16 cellular contexts compared by ENCODE assay signal in the genomic region with DNA sequence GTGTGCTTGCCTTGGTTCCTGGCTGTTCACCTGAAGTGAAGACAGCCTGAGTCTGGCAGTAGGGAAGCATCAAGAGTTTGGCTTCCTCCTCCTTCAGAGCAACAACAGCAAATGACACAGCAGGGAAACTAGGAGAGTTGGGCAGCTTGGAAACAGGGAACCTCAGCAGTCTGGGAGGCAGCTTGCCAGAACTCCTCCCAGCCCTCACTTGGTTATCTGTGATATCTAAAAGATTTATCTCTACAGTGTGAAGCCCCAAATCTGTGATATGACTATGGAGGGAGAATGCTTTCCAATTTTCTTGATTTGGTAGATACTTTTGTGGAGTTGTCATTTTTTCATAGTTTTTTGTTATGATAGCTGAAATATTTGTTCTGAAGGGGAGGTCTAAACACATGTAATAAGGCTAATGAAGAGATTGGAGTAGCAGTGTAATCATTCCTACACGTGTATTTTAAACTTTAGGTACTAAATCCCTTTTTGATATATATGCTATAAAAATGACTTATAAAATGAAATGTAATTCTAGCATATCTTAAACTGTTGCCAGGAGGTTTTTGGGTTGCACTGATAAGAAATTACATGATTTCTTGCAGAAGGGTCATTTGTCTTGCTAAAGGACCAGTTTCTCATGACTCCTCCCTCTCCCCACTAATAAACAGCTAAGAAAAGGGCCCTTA. TPM values are rescaled to one million over a fixed set of nuclear protein-coding genes. Genes with fewer than 3 reads are reported as not detected.
DNase-seq lines count a peak whose midpoint lies in the region; ATAC-seq and TF ChIP-seq lines count a peak whose summit lies in the region.
"Had no signal": no experiment of that assay in that cellular context is flagged by ENCODE, and none has a peak within 500 bp of the region (broad histone marks: within the 10 kb centered on the region; RNA-seq: fewer than 3 reads in every experiment).

No MANE protein-coding gene starts in this region.

- no peak overlapping the region for H3K4me3 Mint-ChIP-seq in T-helper 17 cell

- H3K36me3 ChIP-seq in left ventricle myocardium inferior (no peaks in the 10 kb centered on the region), trophoblast cell (ENCODE audit: control insufficient read depth in 1 of 2, insufficient read depth in 2 of 2, low read length in 2 of 2) (peaks cover 0 to 2% of the 10 kb centered on the region in 2 experiments)
- H3K36me3 ChIP-seq: tibial artery had no signal

- no peak overlapping the region for H3K23ac ChIP-seq in trophoblast cell (ENCODE audit: low read length)

- peak overlapping the region; percentile 21 for H3K27ac Mint-ChIP-seq in T-helper 17 cell

- no CpG with 5 or more reads among the region's 1 CpG for WGBS in trophoblast cell (ENCODE audit: extremely low coverage, insufficient coverage, insufficient read length)

- no peak for ATAC-seq in T-helper 17 cell
- no peak for ATAC-seq in HG02870 (IDR thresholded peaks at IDR 0.05; ENCODE audit: unreplicated experiment)
- ATAC-seq: Panc1 had no signal

- H3K18ac ChIP-seq in trophoblast cell (ENCODE audit: low read length), result no peak overlapping the region

- H3K27me3 ChIP-seq in left ventricle myocardium inferior (ENCODE audit: low read depth) (no peaks in the 10 kb centered on the region), trophoblast cell (ENCODE audit: insufficient read depth, low read length) (no peaks in the 10 kb centered on the region)
- H3K27me3 ChIP-seq: dorsolateral prefrontal cortex, tibial artery had no signal

- intact Hi-C loops in left ventricle myocardium inferior (cut with micrococcal nuclease), result no loop called here

- peaks cover 3% of the 10 kb centered on the region for H3K79me2 ChIP-seq in trophoblast cell (ENCODE audit: control insufficient read depth, insufficient read depth, low read length, poor library complexity)

- H2BK12ac ChIP-seq in trophoblast cell (ENCODE audit: low read length), result no peak overlapping the region

- H4K8ac ChIP-seq in trophoblast cell (ENCODE audit: low read depth, low read length), result no peak overlapping the region

- H3K14ac ChIP-seq in trophoblast cell (ENCODE audit: low read length), result no peak overlapping the region

- H2AK5ac ChIP-seq in trophoblast cell (ENCODE audit: low read length), result no peak overlapping the region

- H3K4me1 Mint-ChIP-seq in T-helper 17 cell, result peaks cover 48% of the 10 kb centered on the region

- H3K36me3 Mint-ChIP-seq in T-helper 17 cell (ENCODE audit: low read depth), result peaks cover 3% of the 10 kb centered on the region

- no peak overlapping the region for H2AFZ ChIP-seq in trophoblast cell (ENCODE audit: insufficient read depth, low read length, poor library complexity)

- no peak overlapping the region for H4K12ac ChIP-seq in trophoblast cell (ENCODE audit: low read depth, low read length)

- H3K9ac ChIP-seq in trophoblast cell (ENCODE audit: low read length), result no peak overlapping the region

- H3K9me3 ChIP-seq in T-helper 17 cell (ENCODE audit: control insufficient read depth, low read length, poor library complexity, severe bottlenecking), result no peaks in the 10 kb centered on the region
- H3K9me3 ChIP-seq in left ventricle myocardium inferior (replicated peaks), result no peaks in the 10 kb centered on the region
- no peaks in the 10 kb centered on the region for H3K9me3 ChIP-seq in trophoblast cell (ENCODE audit: insufficient read depth, low read depth, low read length)
- H3K9me3 ChIP-seq: tibial artery had no signal

- TF ChIP-seq CTCF in left ventricle myocardium inferior (IDR thresholded peaks at IDR 0.05; ENCODE audit: borderline replicate concordance), result no peak

- H3K4ac ChIP-seq in trophoblast cell (ENCODE audit: low read depth, low read length), result peak overlapping the region; percentile 24

- no peaks in the 10 kb centered on the region for H3K27me3 Mint-ChIP-seq in T-helper 17 cell

- no peak overlapping the region for H3K4me2 ChIP-seq in trophoblast cell (ENCODE audit: low read length)

- H3K4me1 ChIP-seq in left ventricle myocardium inferior, result peaks cover 74% of the 10 kb centered on the region
- H3K4me1 ChIP-seq in trophoblast cell (ENCODE audit: control insufficient read depth in 1 of 2, insufficient read depth in 2 of 2, low read length in 2 of 2), result no peaks in the 10 kb centered on the region

- no peak overlapping the region for H4K91ac ChIP-seq in trophoblast cell (ENCODE audit: low read depth, low read length)

- H2BK120ac ChIP-seq in trophoblast cell (ENCODE audit: insufficient read depth, low read length, poor library complexity), result no peak overlapping the region

- H2BK5ac ChIP-seq in trophoblast cell (ENCODE audit: low read depth, low read length, poor library complexity), result no peak overlapping the region

- peak; percentile 49 for DNase-seq in DMS 273 (lab: John Stamatoyannopoulos, UW; ENCODE audit: unreplicated experiment)
- DNase-seq in DMS 273 treated with DMSO at 0.1 percent for 48 hours (lab: John Stamatoyannopoulos, UW), result no peak
- no peak for DNase-seq in T-helper 17 cell
- DNase-seq in left ventricle myocardium inferior, result peak; percentile 25
- no peak for DNase-seq in trophoblast cell
- DNase-seq in SKM-1 (lab: John Stamatoyannopoulos, UW; ENCODE audit: unreplicated experiment), result no peak
- no peak for DNase-seq in hippocampal formation (lab: John Stamatoyannopoulos, UW)
- DNase-seq: activated CD8-positive, alpha-beta memory T cell treated with anti-CD3 and anti-CD28 coated beads, Interleukin-2, amount 50 U/mL, for 4 hours; dorsolateral prefrontal cortex; left cardiac atrium; MM.1S; T1000 had no signal

- H3K27ac ChIP-seq in left ventricle myocardium inferior (replicated peaks) (no peak overlapping the region), trophoblast cell (ENCODE audit: low read depth, low read length) (no peak overlapping the region)
- H3K27ac ChIP-seq: 22Rv1, tibial artery had no signal

- no peaks in the 10 kb centered on the region for H3K79me1 ChIP-seq in trophoblast cell (ENCODE audit: low read length)

- H3K4me3 ChIP-seq in left ventricle myocardium inferior, result no peak overlapping the region
- H3K4me3 ChIP-seq in trophoblast cell (ENCODE audit: low read depth, low read length), result no peak overlapping the region
- H3K4me3 ChIP-seq: dorsolateral prefrontal cortex, tibial artery had no signal

RNA-seq across cellular contexts. Expression of a gene that starts 20.8 kb away (rescaled TPM):
- total RNA-seq in T-helper 17 cell (10 to 100 TPM; 62.2 to 70.7 TPM), left ventricle myocardium inferior (65.0 TPM)
- polyA plus RNA-seq in trophoblast cell (2013), result 130 and 138 TPM in 2 replicates

Comparison
In these comparisons a context has a peak if more than half of its experiments do, and no peak if none do; other contexts are left out.
1. DNase-seq: peak in DMS 273 (single experiment) and left ventricle myocardium inferior (single experiment); none in DMS 273 treated with DMSO at 0.1 percent for 48 hours (single experiment), T-helper 17 cell (0 of 3), trophoblast cell (0 of 2), SKM-1 (single experiment) and hippocampal formation (0 of 2).